22 cellular contexts compared by ENCODE assay signal in genomic region chr5:104932431-104932830, GRCh38.
DNase-seq lines count a peak whose midpoint lies in the region; TF ChIP-seq lines count a peak whose summit lies in the region.
"Had no signal": no experiment of that assay in that cellular context is flagged by ENCODE, and none has a peak within 500 bp of the region (broad histone marks: within the 10 kb centered on the region; RNA-seq: fewer than 3 reads in every experiment).

No MANE protein-coding gene starts in this region.

- no peak overlapping the region for H3K4me2 ChIP-seq in trophoblast cell (ENCODE audit: low read length)
- H3K4me2 ChIP-seq: BLaER1 treated with 17β-estradiol and CSF1 and Interleukin-3, amounts not matched to agents 10 nM and 100 nM had no signal

- no peak overlapping the region for H4K12ac ChIP-seq in trophoblast cell (ENCODE audit: low read depth, low read length)

- no peaks in the 10 kb centered on the region for H3K36me3 Mint-ChIP-seq in chondrocyte (ENCODE audit: low read depth)
- H3K36me3 Mint-ChIP-seq: CD4-positive, alpha-beta memory T cell had no signal

- no CpG with 5 or more reads among the region's 2 CpGs for WGBS in trophoblast cell (ENCODE audit: extremely low coverage, insufficient coverage, insufficient read length)

- H3K79me1 ChIP-seq in trophoblast cell (ENCODE audit: low read length) = no peaks in the 10 kb centered on the region

- no peaks in the 10 kb centered on the region for H3K27me3 Mint-ChIP-seq in chondrocyte (ENCODE audit: low read depth)
- H3K27me3 Mint-ChIP-seq: CD4-positive, alpha-beta memory T cell had no signal

- H3K9me3 ChIP-seq in BE2C = no peaks in the 10 kb centered on the region
- H3K9me3 ChIP-seq in trophoblast cell (ENCODE audit: insufficient read depth, low read depth, low read length) = peaks cover 2% of the 10 kb centered on the region

- H2BK5ac ChIP-seq in trophoblast cell (ENCODE audit: low read depth, low read length, poor library complexity) = no peak overlapping the region

- H3K4me3 Mint-ChIP-seq in chondrocyte (ENCODE audit: unreplicated experiment) = no peak overlapping the region
- H3K4me3 Mint-ChIP-seq: CD4-positive, alpha-beta memory T cell had no signal

- no peak overlapping the region for H2BK120ac ChIP-seq in trophoblast cell (ENCODE audit: insufficient read depth, low read length, poor library complexity)

- H3K9ac ChIP-seq in trophoblast cell (ENCODE audit: low read length) = no peak overlapping the region
- H3K9ac ChIP-seq: BLaER1 treated with 17β-estradiol and CSF1 and Interleukin-3, amounts not matched to agents 10 nM and 100 nM had no signal

- H2AK5ac ChIP-seq in trophoblast cell (ENCODE audit: low read length) = no peak overlapping the region

- H3K23ac ChIP-seq in trophoblast cell (ENCODE audit: low read length) = no peak overlapping the region

- no peaks in the 10 kb centered on the region for H3K9me3 Mint-ChIP-seq in chondrocyte (ENCODE audit: low read depth)

- H3K36me3 ChIP-seq in BE2C (no peaks in the 10 kb centered on the region), trophoblast cell (ENCODE audit: control insufficient read depth in 1 of 2, insufficient read depth in 2 of 2, low read length in 2 of 2) (peaks cover 0 to 2% of the 10 kb centered on the region in 2 experiments)
- H3K36me3 ChIP-seq: BLaER1 treated with 17β-estradiol and CSF1 and Interleukin-3, amounts not matched to agents 10 nM and 100 nM had no signal

- H3K79me2 ChIP-seq in trophoblast cell (ENCODE audit: control insufficient read depth, insufficient read depth, low read length, poor library complexity) = no peaks in the 10 kb centered on the region

- H3K14ac ChIP-seq in trophoblast cell (ENCODE audit: low read length) = peak overlapping the region; percentile 8

- no peak overlapping the region for H3K27ac ChIP-seq in trophoblast cell (ENCODE audit: low read depth, low read length)
- H3K27ac ChIP-seq: BLaER1 treated with 17β-estradiol and CSF1 and Interleukin-3, amounts not matched to agents 10 nM and 100 nM; RWPE1 had no signal

- H2AFZ ChIP-seq in trophoblast cell (ENCODE audit: insufficient read depth, low read length, poor library complexity) = no peak overlapping the region

- H4K91ac ChIP-seq in trophoblast cell (ENCODE audit: low read depth, low read length) = no peak overlapping the region

- no peak overlapping the region for H3K27ac Mint-ChIP-seq in chondrocyte (ENCODE audit: unreplicated experiment)
- H3K27ac Mint-ChIP-seq: CD4-positive, alpha-beta memory T cell had no signal

- H3K4me1 Mint-ChIP-seq in chondrocyte (ENCODE audit: low read depth) = no peaks in the 10 kb centered on the region
- H3K4me1 Mint-ChIP-seq: CD4-positive, alpha-beta memory T cell had no signal

- peak; percentile 28 for DNase-seq in BE2C
- DNase-seq in NCI-H69 (lab: John Stamatoyannopoulos, UW) = peak; percentile 54
- DNase-seq in iPS DF 19.7 (ENCODE audit: low read depth, low spot score) = peak; percentile 3
- DNase-seq in trophoblast cell = no peak
- no peak for DNase-seq in NCI-H1436 treated with DMSO at 0.1 percent for 48 hours (lab: John Stamatoyannopoulos, UW)
- DNase-seq in globus pallidus (ENCODE audit: low spot score) = no peak
- DNase-seq in chondrocyte (ENCODE audit: low spot score) = no peak
- DNase-seq: CD4-positive, alpha-beta memory T cell; COR-L47; EL; GF-D8; H7; Kasumi-1; NCI-H1092 treated with DMSO at 0.1 percent for 48 hours; NCI-H1436; NCI-H187 treated with DMSO at 0.1 percent for 48 hours; NCI-H2171 treated with DMSO at 0.1 percent for 48 hours; NCI-H526; SHP77 had no signal

- no peak overlapping the region for H3K4ac ChIP-seq in trophoblast cell (ENCODE audit: low read depth, low read length)

- H3K4me3 ChIP-seq in BE2C (ENCODE audit: low read depth, low read length) (no peak overlapping the region), trophoblast cell (ENCODE audit: low read depth, low read length) (peak overlapping the region; percentile 42)
- H3K4me3 ChIP-seq: BLaER1 treated with 17β-estradiol and CSF1 and Interleukin-3, amounts not matched to agents 10 nM and 100 nM; K562 had no signal

- H3K27me3 ChIP-seq in BE2C (no peaks in the 10 kb centered on the region), trophoblast cell (ENCODE audit: insufficient read depth, low read length) (no peaks in the 10 kb centered on the region)
- H3K27me3 ChIP-seq: BLaER1 treated with 17β-estradiol and CSF1 and Interleukin-3, amounts not matched to agents 10 nM and 100 nM had no signal

- no peak overlapping the region for H3K18ac ChIP-seq in trophoblast cell (ENCODE audit: low read length)

- no peak for TF ChIP-seq CTCF in BE2C (IDR thresholded peaks at IDR 0.05; ENCODE audit: low read depth, low read length)
- TF ChIP-seq CTCF in chondrocyte (IDR thresholded peaks at IDR 0.05) = no peak

- no peak overlapping the region for H4K8ac ChIP-seq in trophoblast cell (ENCODE audit: low read depth, low read length)

- H3K4me1 ChIP-seq in BE2C = no peaks in the 10 kb centered on the region
- no peaks in the 10 kb centered on the region for H3K4me1 ChIP-seq in trophoblast cell (ENCODE audit: control insufficient read depth in 1 of 2, insufficient read depth in 2 of 2, low read length in 2 of 2)
- H3K4me1 ChIP-seq: BLaER1 treated with 17β-estradiol and CSF1 and Interleukin-3, amounts not matched to agents 10 nM and 100 nM had no signal

- no peak overlapping the region for H2BK12ac ChIP-seq in trophoblast cell (ENCODE audit: low read length)

Comparison
In these comparisons a context has a peak if more than half of its experiments do, and no peak if none do; other contexts are left out.
1. DNase-seq: peak in BE2C (single experiment), NCI-H69 (single experiment) and iPS DF 19.7 (single experiment); none in trophoblast cell (0 of 2), NCI-H1436 treated with DMSO at 0.1 percent for 48 hours (single experiment), globus pallidus (single experiment) and chondrocyte (single experiment).